22 cellular contexts compared by ENCODE assay signal in the genomic region with DNA sequence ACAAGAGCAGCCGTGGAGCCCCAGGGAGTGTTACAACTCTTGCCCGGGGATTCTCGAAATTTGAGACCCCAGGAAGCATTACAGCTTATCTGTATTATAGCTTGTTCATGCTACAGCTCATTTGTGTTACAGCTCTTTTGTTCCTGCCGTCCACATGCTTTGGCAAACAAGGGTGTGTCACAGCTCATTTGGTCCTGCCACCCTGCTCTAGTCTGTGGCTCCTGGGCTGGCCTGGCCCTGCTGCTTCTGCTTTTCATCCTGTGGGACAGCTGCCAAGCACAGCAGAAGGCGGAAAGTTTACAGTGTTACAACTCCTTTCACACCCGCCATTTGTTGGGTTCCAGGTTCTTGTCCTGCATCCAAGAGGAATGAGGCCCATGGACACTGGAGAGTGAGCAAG.
DNase-seq lines count a peak whose midpoint lies in the region; ATAC-seq and TF ChIP-seq lines count a peak whose summit lies in the region.
"Had no signal": no experiment of that assay in that cellular context is flagged by ENCODE, and none has a peak within 500 bp of the region (broad histone marks: within the 10 kb centered on the region; RNA-seq: fewer than 3 reads in every experiment).

No MANE protein-coding gene starts in this region.

- no peak for TF ChIP-seq CTCF in left ventricle myocardium inferior (IDR thresholded peaks at IDR 0.05; ENCODE audit: borderline replicate concordance)

- H3K36me3 ChIP-seq in left ventricle myocardium inferior: no peaks in the 10 kb centered on the region
- H3K36me3 ChIP-seq: BLaER1, SJSA1 had no signal

- no peaks in the 10 kb centered on the region for H3K27me3 ChIP-seq in left ventricle myocardium inferior (ENCODE audit: low read depth)
- H3K27me3 ChIP-seq: BLaER1 had no signal

- no peak overlapping the region for H3K27ac ChIP-seq in left ventricle myocardium inferior (replicated peaks)
- H3K27ac ChIP-seq: BLaER1, PC-9, SJSA1 had no signal

- H3K4me3 ChIP-seq in left ventricle myocardium inferior: no peak overlapping the region
- H3K4me3 ChIP-seq: BLaER1, PC-9, SJSA1 had no signal

- DNase-seq in NCI-H345 (lab: John Stamatoyannopoulos, UW): peak; percentile 17
- DNase-seq in NCI-H345 treated with DMSO at 0.1 percent for 48 hours (lab: John Stamatoyannopoulos, UW; ENCODE audit: unreplicated experiment): no peak
- peak; percentile 5 for DNase-seq in RPMI8226
- DNase-seq in left colon: peak in 1 of 2 donors; percentile 9
- DNase-seq in NCI-H128 (lab: John Stamatoyannopoulos, UW; ENCODE audit: unreplicated experiment): no peak
- no peak for DNase-seq in left ventricle myocardium inferior
- DNase-seq: CD4-positive, CD25-positive, alpha-beta regulatory T cell; DMS79 treated with DMSO at 0.1 percent for 48 hours; GF-D8; Kasumi-1; NCI-H1092 treated with DMSO at 0.1 percent for 48 hours; NCI-H146; NCI-H1930; NCI-H2227 treated with DMSO at 0.1 percent for 48 hours; NCI-H510A treated with DMSO at 0.1 percent for 48 hours; NCI-H82; PC-9; Right ventricle myocardium superior; T-cell had no signal

- intact Hi-C loops in left colon (cut with DNase I, micrococcal nuclease): no loop called here
- intact Hi-C loops in left ventricle myocardium inferior (cut with micrococcal nuclease): no loop called here

- ATAC-seq in left colon (peak; percentile 34), GM21576 (IDR thresholded peaks at IDR 0.05; ENCODE audit: unreplicated experiment) (no peak)
- ATAC-seq: T-cell had no signal

- H3K4me1 ChIP-seq in left ventricle myocardium inferior: no peaks in the 10 kb centered on the region
- H3K4me1 ChIP-seq: BLaER1, SJSA1 had no signal

- no peaks in the 10 kb centered on the region for H3K9me3 ChIP-seq in left ventricle myocardium inferior (replicated peaks)
- H3K9me3 ChIP-seq: BLaER1, SJSA1 had no signal

Comparison
In these comparisons a context has a peak if more than half of its experiments do, and no peak if none do; other contexts are left out.
1. DNase-seq: peak in NCI-H345 (single experiment) and RPMI8226 (single experiment); none in NCI-H345 treated with DMSO at 0.1 percent for 48 hours (single experiment), NCI-H128 (single experiment) and left ventricle myocardium inferior (single experiment).